1 cellular context compared by ENCODE assay signal in genomic region chr2:36459725-36460137, GRCh38.
A peak's percentile ranks its signal among the peaks of the same experiment; 100 is the strongest.
TF ChIP-seq lines count a peak whose summit lies in the region.

No MANE protein-coding gene starts in this region.

TF ChIP-seq in HepG2, 621 proteins besides CTCF, POLR2A, EP300 and RAD21 (continued from another document and continues in another):
- no peak for TF ChIP-seq DZIP1 (CRISPR knock-in tag; IDR thresholded peaks at IDR 0.05)
- no peak for TF ChIP-seq NCOA5 (CRISPR knock-in tag; IDR thresholded peaks at IDR 0.05)
- TF ChIP-seq SOX13 (IDR thresholded peaks at IDR 0.05) = no peak
- TF ChIP-seq SOX13 (CRISPR knock-in tag; conservative IDR thresholded peaks at IDR 0.05 in 1 of 2, IDR thresholded peaks at IDR 0.05 in 1 of 2) = peak in 1 of 2 experiments; percentile 67; a peak in 1 of 4 replicates
- TF ChIP-seq ZKSCAN8 (CRISPR knock-in tag; IDR thresholded peaks at IDR 0.05; ENCODE audit: borderline replicate concordance) = peak; percentile 75; the same call in 1 of the 2 replicates
- no peak for TF ChIP-seq WIZ (CRISPR knock-in tag; IDR thresholded peaks at IDR 0.05)
- TF ChIP-seq ZNF878 (CRISPR knock-in tag; IDR thresholded peaks at IDR 0.05) = 0 out of 2 replicates have a peak, but pooled peaks have one; percentile 35
- TF ChIP-seq IRF2 (CRISPR knock-in tag; IDR thresholded peaks at IDR 0.05) = peak; percentile 69
- TF ChIP-seq FOXK1 (CRISPR knock-in tag; IDR thresholded peaks at IDR 0.05; ENCODE audit: borderline replicate concordance, low read depth) = peak; percentile 51; the same call in 1 of the 2 replicates
- TF ChIP-seq FOSL1 (CRISPR knock-in tag; IDR thresholded peaks at IDR 0.05; ENCODE audit: borderline replicate concordance) = no peak
- peak; percentile 78; the same call in 1 of the 2 replicates for TF ChIP-seq HNF4G (IDR thresholded peaks at IDR 0.05; ENCODE audit: borderline replicate concordance, low read depth, low read length)
- TF ChIP-seq HNF4G (CRISPR knock-in tag; IDR thresholded peaks at IDR 0.05; ENCODE audit: borderline replicate concordance, low read depth) = peak; percentile 60; the same call in 1 of the 2 replicates
- TF ChIP-seq HOXA3 (CRISPR knock-in tag; IDR thresholded peaks at IDR 0.05) = peak; percentile 54
- TF ChIP-seq EHMT2 (IDR thresholded peaks at IDR 0.05; ENCODE audit: borderline replicate concordance, low read depth, low read length) = no peak; the same call in 1 of the 2 replicates
- TF ChIP-seq PHF21A (CRISPR knock-in tag; IDR thresholded peaks at IDR 0.05) = peak; percentile 57; the same call in 1 of the 2 replicates
- TF ChIP-seq LRRFIP1 (CRISPR knock-in tag; conservative IDR thresholded peaks at IDR 0.05) = no peak
- peak; percentile 71; the same call in 1 of the 2 replicates for TF ChIP-seq ZNF614 (CRISPR knock-in tag; IDR thresholded peaks at IDR 0.05; ENCODE audit: borderline replicate concordance)
- TF ChIP-seq SOX6 (IDR thresholded peaks at IDR 0.05) = no peak
- TF ChIP-seq SOX6 (CRISPR knock-in tag; IDR thresholded peaks at IDR 0.05) = peak; percentile 68
- TF ChIP-seq TEF (CRISPR knock-in tag; IDR thresholded peaks at IDR 0.05) = no peak
- 0 out of 2 replicates have a peak, but pooled peaks have one; percentile 21 for TF ChIP-seq ZNF143 (CRISPR knock-in tag; IDR thresholded peaks at IDR 0.05)
- no peak for TF ChIP-seq IRX3 (CRISPR knock-in tag; IDR thresholded peaks at IDR 0.05; ENCODE audit: borderline replicate concordance, low read depth)
- TF ChIP-seq SKIL (CRISPR knock-in tag; IDR thresholded peaks at IDR 0.05; ENCODE audit: borderline replicate concordance) = no peak
- TF ChIP-seq ZNF350 (CRISPR knock-in tag; IDR thresholded peaks at IDR 0.05; ENCODE audit: borderline replicate concordance, low read depth) = 0 out of 2 replicates have a peak, but pooled peaks have one; percentile 29
- 0 out of 2 replicates have a peak, but pooled peaks have one; percentile 34 for TF ChIP-seq HMG20B (CRISPR knock-in tag; conservative IDR thresholded peaks at IDR 0.05)
- no peak for TF ChIP-seq CREBL2 (CRISPR knock-in tag; IDR thresholded peaks at IDR 0.05; ENCODE audit: borderline replicate concordance)
- TF ChIP-seq HOMEZ (CRISPR knock-in tag; IDR thresholded peaks at IDR 0.05; ENCODE audit: low read depth) = peak; percentile 36; the same call in 1 of the 2 replicates
- no peak for TF ChIP-seq KLF9 (CRISPR knock-in tag; IDR thresholded peaks at IDR 0.05; ENCODE audit: low read depth)
- TF ChIP-seq MIXL1 (CRISPR knock-in tag; IDR thresholded peaks at IDR 0.05) = peak; percentile 33; the same call in 1 of the 2 replicates
- no peak for TF ChIP-seq ELK4 (CRISPR knock-in tag; IDR thresholded peaks at IDR 0.05; ENCODE audit: borderline replicate concordance)
- TF ChIP-seq ZNF329 (CRISPR knock-in tag; IDR thresholded peaks at IDR 0.05; ENCODE audit: low read depth) = no peak
- TF ChIP-seq ZBTB43 (CRISPR knock-in tag; conservative IDR thresholded peaks at IDR 0.05) = no peak
- TF ChIP-seq DMAP1 (CRISPR knock-in tag; IDR thresholded peaks at IDR 0.05) = no peak
- peak; percentile 70 for TF ChIP-seq ZMYM4 (CRISPR knock-in tag; IDR thresholded peaks at IDR 0.05)
- TF ChIP-seq ZNF124 (CRISPR knock-in tag; IDR thresholded peaks at IDR 0.05) = peak; percentile 46; the same call in 1 of the 2 replicates
- no peak for TF ChIP-seq MED13 (CRISPR knock-in tag; IDR thresholded peaks at IDR 0.05)
- no peak; the same call in 1 of the 2 replicates for TF ChIP-seq ZBTB7B (CRISPR knock-in tag; IDR thresholded peaks at IDR 0.05)
- TF ChIP-seq ZNF431 (CRISPR knock-in tag; IDR thresholded peaks at IDR 0.05; ENCODE audit: borderline replicate concordance, low read depth) = 0 out of 2 replicates have a peak, but pooled peaks have one; percentile 48
- TF ChIP-seq ARID5B (CRISPR knock-in tag; IDR thresholded peaks at IDR 0.05) = peak; percentile 82
- TF ChIP-seq ZNF773 (CRISPR knock-in tag; IDR thresholded peaks at IDR 0.05; ENCODE audit: borderline replicate concordance) = 0 out of 2 replicates have a peak, but pooled peaks have one; percentile 42
- TF ChIP-seq ZMYM2 (CRISPR knock-in tag; IDR thresholded peaks at IDR 0.05) = no peak
- no peak for TF ChIP-seq ZUFSP (CRISPR knock-in tag; IDR thresholded peaks at IDR 0.05; ENCODE audit: borderline replicate concordance)
